ENCODE assay signal across 19 cellular contexts in the genomic region with DNA sequence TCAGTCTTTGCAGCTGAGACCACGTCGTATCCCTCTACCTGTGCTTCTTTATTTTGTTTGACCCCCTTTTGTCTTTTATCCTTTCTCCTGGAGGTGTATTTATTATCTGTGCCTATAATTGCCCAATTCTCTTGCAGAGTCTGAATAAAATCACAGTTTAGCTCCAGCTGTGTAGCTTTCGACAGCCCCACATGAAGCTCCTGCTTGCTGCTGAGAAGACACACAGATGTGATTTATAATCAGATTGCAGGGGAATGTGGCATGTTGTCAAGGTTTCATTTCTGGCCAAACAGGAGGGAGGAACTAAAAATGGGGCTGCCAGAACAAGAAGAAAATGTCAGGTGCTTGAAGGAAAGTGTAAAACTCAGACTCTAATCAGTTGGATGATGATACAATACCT. TPM values are rescaled to one million over a fixed set of nuclear protein-coding genes. Genes with fewer than 3 reads are reported as not detected.
DNase-seq lines count a peak whose midpoint lies in the region; ATAC-seq and TF ChIP-seq lines count a peak whose summit lies in the region.
"Had no signal": no experiment of that assay in that cellular context is flagged by ENCODE, and none has a peak within 500 bp of the region (broad histone marks: within the 10 kb centered on the region; RNA-seq: fewer than 3 reads in every experiment).

No MANE protein-coding gene starts in this region.

- no peak for ATAC-seq in GM23338
- ATAC-seq: Panc1 had no signal

- no peak for TF ChIP-seq CTCF in GM23338 (conservative IDR thresholded peaks at IDR 0.05; ENCODE audit: low read depth in 2 of 2)

- H3K4me3 Mint-ChIP-seq in GM23338: no peak overlapping the region
- H3K4me3 Mint-ChIP-seq: CD4-positive, CD25-positive, alpha-beta regulatory T cell; T-helper 1 cell treated with Interleukin-12 subunit alpha and Interleukin-12 subunit beta and Interleukin-4 antibody, amounts not matched to agents 30 μg/mL and 1 μg/mL, for 36 hours had no signal

- no peaks in the 10 kb centered on the region for H3K36me3 Mint-ChIP-seq in GM23338 (ENCODE audit: low read depth)
- H3K36me3 Mint-ChIP-seq: CD4-positive, CD25-positive, alpha-beta regulatory T cell had no signal

- no peak overlapping the region for H3K27ac ChIP-seq in GM23338 (ENCODE audit: low read depth)

- H3K9me3 Mint-ChIP-seq in GM23338: no peaks in the 10 kb centered on the region
- H3K9me3 Mint-ChIP-seq: CD4-positive, CD25-positive, alpha-beta regulatory T cell; T-helper 1 cell treated with Interleukin-12 subunit alpha and Interleukin-12 subunit beta and Interleukin-4 antibody, amounts not matched to agents 30 μg/mL and 1 μg/mL, for 36 hours had no signal

- H3K4me1 ChIP-seq in GM23338 (ENCODE audit: insufficient read depth): peaks cover 12% of the 10 kb centered on the region

- H3K4me1 Mint-ChIP-seq in GM23338: peaks cover 29% of the 10 kb centered on the region
- H3K4me1 Mint-ChIP-seq: CD4-positive, CD25-positive, alpha-beta regulatory T cell had no signal

- no peaks in the 10 kb centered on the region for H4K20me1 ChIP-seq in GM23338 (replicated peaks; ENCODE audit: insufficient read depth)

- no peak overlapping the region for H3K27ac Mint-ChIP-seq in GM23338
- H3K27ac Mint-ChIP-seq: CD4-positive, CD25-positive, alpha-beta regulatory T cell; T-helper 1 cell treated with Interleukin-12 subunit alpha and Interleukin-12 subunit beta and Interleukin-4 antibody, amounts not matched to agents 30 μg/mL and 1 μg/mL, for 36 hours had no signal

- H3K4me2 ChIP-seq in GM23338: 0 out of 2 replicates have a peak overlapping the region, but pooled peaks have one; percentile 17

- 0 out of 2 replicates have a peak overlapping the region, but pooled peaks have one; percentile 48 for H2AFZ ChIP-seq in GM23338

- H3K27me3 ChIP-seq in GM23338 (ENCODE audit: insufficient read depth): no peaks in the 10 kb centered on the region

- DNase-seq in NCI-H748 (lab: John Stamatoyannopoulos, UW; ENCODE audit: unreplicated experiment) (peak; percentile 18), NCI-H748 treated with DMSO at 0.1 percent for 48 hours (lab: John Stamatoyannopoulos, UW) (no peak), GM23338 (ENCODE audit: low spot score) (no peak), NCI-H69 (lab: John Stamatoyannopoulos, UW) (peak; percentile 56), left kidney (ENCODE audit: low read depth, low spot score) (peak; percentile 15), DMS53 treated with DMSO at 0.1 percent for 48 hours (lab: John Stamatoyannopoulos, UW; ENCODE audit: unreplicated experiment) (no peak), NCI-H510A (lab: John Stamatoyannopoulos, UW) (no peak), DMS 273 (lab: John Stamatoyannopoulos, UW; ENCODE audit: unreplicated experiment) (no peak)
- DNase-seq: CD4-positive, CD25-positive, alpha-beta regulatory T cell; DMS 273 treated with DMSO at 0.1 percent for 48 hours; DND-41; HCEC 1CT; KBM-7; NCI-H1930; NCI-H226; NCI-H524 treated with DMSO at 0.1 percent for 48 hours; SIG-M5 had no signal

- H3K36me3 ChIP-seq in GM23338 (ENCODE audit: insufficient read depth): no peaks in the 10 kb centered on the region

- H3K4me3 ChIP-seq in GM23338: no peak overlapping the region

- no peaks in the 10 kb centered on the region for H3K79me2 ChIP-seq in GM23338 (replicated peaks; ENCODE audit: insufficient read depth)

- H3K9me2 ChIP-seq in GM23338 (ENCODE audit: insufficient read depth): no peaks in the 10 kb centered on the region

- no peaks in the 10 kb centered on the region for H3F3A ChIP-seq in GM23338 (replicated peaks; ENCODE audit: low read depth)

- H3K27me3 Mint-ChIP-seq in GM23338 (ENCODE audit: insufficient read depth, low read depth, poor library complexity): no peaks in the 10 kb centered on the region

TF ChIP-seq in GM23338, 12 proteins besides CTCF, POLR2A, EP300 and RAD21 (continues in another document):
- TF ChIP-seq CREB1 (CRISPR knock-in tag; IDR thresholded peaks at IDR 0.05; ENCODE audit: low read depth) (no peak), JUNB (IDR thresholded peaks at IDR 0.05; ENCODE audit: unreplicated experiment) (no peak), EZH2phosphoT487 (IDR thresholded peaks at IDR 0.05; ENCODE audit: unreplicated experiment) (no peak), ETS1 (IDR thresholded peaks at IDR 0.05) (no peak), EZH2 (IDR thresholded peaks at IDR 0.05; ENCODE audit: low read depth, unreplicated experiment) (no peak), REST (IDR thresholded peaks at IDR 0.05; ENCODE audit: unreplicated experiment) (no peak), NANOG (IDR thresholded peaks at IDR 0.05; ENCODE audit: borderline replicate concordance) (no peak)

RNA-seq across cellular contexts. Expression of gene CCNA1, which starts 22.7 kb away (rescaled TPM):
- total RNA-seq in GM23338 (2014; rRNA removed; shearing (Covaris generic)): 7.4 and 8.1 TPM in 2 replicates
- 3.8 and 5.6 TPM in 2 replicates for polyA plus RNA-seq in GM23338 (2016; fragmentation: Nextera tagmentation; extraction: Ambion mirVana)
- total RNA-seq: CD4-positive, CD25-positive, alpha-beta regulatory T cell had no signal

Comparison
In these comparisons a context has a peak if more than half of its experiments do, and no peak if none do; other contexts are left out.
1. DNase-seq: peak in NCI-H748 (single experiment), NCI-H69 (single experiment) and left kidney (single experiment); none in NCI-H748 treated with DMSO at 0.1 percent for 48 hours (single experiment), GM23338 (single experiment), DMS53 treated with DMSO at 0.1 percent for 48 hours (single experiment), NCI-H510A (single experiment) and DMS 273 (single experiment).